In genomic region chr7:22859676-22860290, GRCh38 we compare ENCODE assay signal across 11 cellular contexts. TPM values are rescaled to one million over a fixed set of nuclear protein-coding genes. Genes with fewer than 3 reads are reported as not detected.
DNase-seq lines count a peak whose midpoint lies in the region; ATAC-seq and TF ChIP-seq lines count a peak whose summit lies in the region.
"Had no signal": no experiment of that assay in that cellular context is flagged by ENCODE, and none has a peak within 500 bp of the region (broad histone marks: within the 10 kb centered on the region; RNA-seq: fewer than 3 reads in every experiment).

No MANE protein-coding gene starts in this region.

- intact Hi-C loops in body of pancreas (cut with DNase I), result no loop called here

- H3K4me3 Mint-ChIP-seq in nephron progenitor cell, result no peak overlapping the region
- H3K4me3 Mint-ChIP-seq: central memory CD8-positive, alpha-beta T cell had no signal

- H3K9me3 ChIP-seq in body of pancreas (no peaks in the 10 kb centered on the region), muscle layer of duodenum (ENCODE audit: control insufficient read depth in 1 of 2, low read length in 2 of 2) (no peaks in the 10 kb centered on the region)

- peaks cover 53% of the 10 kb centered on the region for H3K36me3 Mint-ChIP-seq in nephron progenitor cell (ENCODE audit: low read depth)

- TF ChIP-seq CTCF in GM12865 (IDR thresholded peaks at IDR 0.05; ENCODE audit: insufficient read depth, low read depth, low read length, missing control alignments), result no peak
- TF ChIP-seq CTCF in body of pancreas (IDR thresholded peaks at IDR 0.05), result no peak
- no peak for TF ChIP-seq CTCF in nephron progenitor cell (IDR thresholded peaks at IDR 0.05)

- H3K36me3 ChIP-seq in body of pancreas (replicated peaks in 1 of 2; ENCODE audit: insufficient read depth in 1 of 2, low read depth in 2 of 2) (no peaks in the 10 kb centered on the region), muscle layer of duodenum (ENCODE audit: control insufficient read depth in 1 of 2, insufficient read depth in 2 of 2, low read length in 2 of 2) (peaks cover 3 to 13% of the 10 kb centered on the region in 2 donors)

- H3K4me1 ChIP-seq in body of pancreas, result peaks cover 47% of the 10 kb centered on the region
- peaks cover 4 to 17% of the 10 kb centered on the region in 2 donors for H3K4me1 ChIP-seq in muscle layer of duodenum (ENCODE audit: control insufficient read depth in 1 of 2, insufficient read depth in 2 of 2, low read length in 2 of 2)

- no peak overlapping the region for H3K27ac Mint-ChIP-seq in nephron progenitor cell

- TF ChIP-seq POLR2A in body of pancreas (IDR thresholded peaks at IDR 0.05), result no peak

- H3K4me1 Mint-ChIP-seq in nephron progenitor cell, result peaks cover 21% of the 10 kb centered on the region

- H3K27me3 Mint-ChIP-seq in nephron progenitor cell (ENCODE audit: low read depth, poor library complexity), result peaks cover 4% of the 10 kb centered on the region
- H3K27me3 Mint-ChIP-seq: central memory CD8-positive, alpha-beta T cell had no signal

- no peaks in the 10 kb centered on the region for H3K27me3 ChIP-seq in body of pancreas
- H3K27me3 ChIP-seq in muscle layer of duodenum (ENCODE audit: low read depth, low read length), result no peaks in the 10 kb centered on the region

- ATAC-seq in body of pancreas (peak; percentile 70), GM18519 (IDR thresholded peaks at IDR 0.05; ENCODE audit: low FRiP score, unreplicated experiment) (no peak), HG03135 (IDR thresholded peaks at IDR 0.05; ENCODE audit: unreplicated experiment) (no peak)
- ATAC-seq: activated CD4-positive, CD25-positive, alpha-beta regulatory T cell treated with anti-CD3 and anti-CD28 coated beads, Interleukin-2, amount 50 U/mL, for 24 hours had no signal

- no peaks in the 10 kb centered on the region for H3K9me3 Mint-ChIP-seq in nephron progenitor cell
- H3K9me3 Mint-ChIP-seq: central memory CD8-positive, alpha-beta T cell had no signal

- peak; percentile 60 for DNase-seq in GM12865 (ENCODE audit: low read depth)
- peak; percentile 50 for DNase-seq in NCI-H446 treated with DMSO at 0.1 percent for 48 hours (lab: John Stamatoyannopoulos, UW)
- peak in 1 of 4 donors; percentile 23 for DNase-seq in body of pancreas
- no peak for DNase-seq in superior temporal gyrus (ENCODE audit: extremely low spot score)
- DNase-seq in nephron progenitor cell, result no peak
- DNase-seq: stimulated activated CD8-positive, alpha-beta memory T cell treated with anti-CD3 and anti-CD28 coated beads, Interleukin-4, amount 100 ng/mL, for 48 hours had no signal

- H3K27ac ChIP-seq in body of pancreas (peak overlapping the region; percentile 41 to 78 (median 74)), muscle layer of duodenum (ENCODE audit: low read length) (peak overlapping the region; percentile 62)

- H3K4me3 ChIP-seq in GM12865 (ENCODE audit: low read depth, low read length), result no peak overlapping the region
- no peak overlapping the region for H3K4me3 ChIP-seq in body of pancreas
- H3K4me3 ChIP-seq in muscle layer of duodenum (ENCODE audit: low read depth in 1 of 2, low read length in 2 of 2), result no peak overlapping the region

- WGBS in body of pancreas, 2 donors, result 35 to 40% methylated on average over 4 of the region's 4 CpGs

RNA-seq across cellular contexts. Expression of gene TOMM7, which starts 37.1 kb away (rescaled TPM):
- 100 to 1,000 TPM in 1 of 2 donors, 10 to 100 TPM in 1; 77.8 to 103 TPM for total RNA-seq in body of pancreas

Comparison
In these comparisons a context has a peak if more than half of its experiments do, and no peak if none do; other contexts are left out.
1. DNase-seq: peak in GM12865 (single experiment) and NCI-H446 treated with DMSO at 0.1 percent for 48 hours (single experiment); none in superior temporal gyrus (single experiment) and nephron progenitor cell (single experiment).